Comparison of ENCODE assay signal across 9 cellular contexts in genomic region chr9:89564257-89564878, GRCh38. TPM values are rescaled to one million over a fixed set of nuclear protein-coding genes. Genes with fewer than 3 reads are reported as not detected.
DNase-seq lines count a peak whose midpoint lies in the region; ATAC-seq and TF ChIP-seq lines count a peak whose summit lies in the region.
"Had no signal": no experiment of that assay in that cellular context is flagged by ENCODE, and none has a peak within 500 bp of the region (broad histone marks: within the 10 kb centered on the region; RNA-seq: fewer than 3 reads in every experiment).

No MANE protein-coding gene starts in this region.

- no peak overlapping the region for H3K4me3 Mint-ChIP-seq in activated CD8-positive, alpha-beta T cell treated with anti-CD3 and anti-CD28 coated beads for 36 hours
- H3K4me3 Mint-ChIP-seq in activated CD8-positive, alpha-beta T cell treated with anti-CD3 and anti-CD28 coated beads, Interleukin-2, amount 10 ng/mL, durations not matched to agents 7 days and 5 days, result no peak overlapping the region

- H3K27me3 Mint-ChIP-seq in activated CD8-positive, alpha-beta T cell treated with anti-CD3 and anti-CD28 coated beads for 36 hours, result no peaks in the 10 kb centered on the region
- H3K27me3 Mint-ChIP-seq in activated CD8-positive, alpha-beta T cell treated with anti-CD3 and anti-CD28 coated beads, Interleukin-2, amount 10 ng/mL, durations not matched to agents 7 days and 5 days (ENCODE audit: low read depth), result peaks cover 11% of the 10 kb centered on the region

- no peaks in the 10 kb centered on the region for H4K20me1 ChIP-seq in neural cell (ENCODE audit: insufficient read depth)

- no peaks in the 10 kb centered on the region for H3K27me3 ChIP-seq in neural cell (ENCODE audit: insufficient read depth, low read depth, low read length)

- no peaks in the 10 kb centered on the region for H3F3A ChIP-seq in neural cell (ENCODE audit: insufficient read depth, low read length, poor library complexity, severe bottlenecking)

- H3K27ac ChIP-seq in neural cell (ENCODE audit: low read length), result peak overlapping the region; percentile 2
- H3K27ac ChIP-seq: thoracic aorta had no signal

- H3K4me2 ChIP-seq in neural cell (ENCODE audit: low read length), result no peak overlapping the region

- H3K9me3 ChIP-seq in neural cell (ENCODE audit: low read length), result no peaks in the 10 kb centered on the region
- H3K9me3 ChIP-seq: thoracic aorta had no signal

- H3K4me3 ChIP-seq in neural cell (ENCODE audit: low read length), result no peak overlapping the region
- H3K4me3 ChIP-seq: thoracic aorta had no signal

- no peaks in the 10 kb centered on the region for H3K36me3 Mint-ChIP-seq in activated CD8-positive, alpha-beta T cell treated with anti-CD3 and anti-CD28 coated beads for 36 hours (ENCODE audit: low read depth)
- H3K36me3 Mint-ChIP-seq in activated CD8-positive, alpha-beta T cell treated with anti-CD3 and anti-CD28 coated beads, Interleukin-2, amount 10 ng/mL, durations not matched to agents 7 days and 5 days (ENCODE audit: low read depth), result no peaks in the 10 kb centered on the region

- POLR2A ChIA-PET in activated CD8-positive, alpha-beta T cell treated with anti-CD3 and anti-CD28 coated beads for 36 hours (lab: Charles Lee), result interaction anchor here (0.7 kb wide), 1 partner anchor 325 kb away, joined by 3 read pairs; no protein-coding TSS in a partner anchor
- POLR2A ChIA-PET in activated CD8-positive, alpha-beta T cell treated with anti-CD3 and anti-CD28 coated beads, Interleukin-2, amount 10 ng/mL, durations not matched to agents 7 days and 5 days (lab: Charles Lee), result no interaction called here

- H3K4me1 Mint-ChIP-seq in activated CD8-positive, alpha-beta T cell treated with anti-CD3 and anti-CD28 coated beads for 36 hours (ENCODE audit: low read depth), result peaks cover 7% of the 10 kb centered on the region
- no peaks in the 10 kb centered on the region for H3K4me1 Mint-ChIP-seq in activated CD8-positive, alpha-beta T cell treated with anti-CD3 and anti-CD28 coated beads, Interleukin-2, amount 10 ng/mL, durations not matched to agents 7 days and 5 days (ENCODE audit: low read depth)

- no peak overlapping the region for H2AFZ ChIP-seq in neural cell (ENCODE audit: low read depth, low read length)

- ATAC-seq in activated CD8-positive, alpha-beta T cell treated with anti-CD3 and anti-CD28 coated beads for 36 hours, result peak; percentile 62
- ATAC-seq in activated CD8-positive, alpha-beta T cell treated with anti-CD3 and anti-CD28 coated beads, Interleukin-2, amount 10 ng/mL, durations not matched to agents 7 days and 5 days, result no peak
- peak; percentile 78 for ATAC-seq in HG03520 (IDR thresholded peaks at IDR 0.05; ENCODE audit: unreplicated experiment)

- H3K79me2 ChIP-seq in neural cell (replicated peaks; ENCODE audit: insufficient read depth, low read length), result no peaks in the 10 kb centered on the region

- H3K27ac Mint-ChIP-seq in activated CD8-positive, alpha-beta T cell treated with anti-CD3 and anti-CD28 coated beads for 36 hours, result no peak overlapping the region
- H3K27ac Mint-ChIP-seq in activated CD8-positive, alpha-beta T cell treated with anti-CD3 and anti-CD28 coated beads, Interleukin-2, amount 10 ng/mL, durations not matched to agents 7 days and 5 days, result no peak overlapping the region

- CTCF ChIA-PET in activated CD8-positive, alpha-beta T cell treated with anti-CD3 and anti-CD28 coated beads for 36 hours (lab: Charles Lee), result interaction anchor here (0.9 to 2.3 kb wide), 8 partner anchors 9 to 133 kb away, joined by 3 to 10 read pairs (median 4); no protein-coding TSS in a partner anchor
- CTCF ChIA-PET in activated CD8-positive, alpha-beta T cell treated with anti-CD3 and anti-CD28 coated beads, Interleukin-2, amount 10 ng/mL, durations not matched to agents 7 days and 5 days (lab: Charles Lee), result interaction anchor here (0.9 to 1.6 kb wide), 2 partner anchors 15 to 36 kb away, joined by 4 to 7 read pairs; no protein-coding TSS in a partner anchor

- H3K36me3 ChIP-seq in neural cell (ENCODE audit: insufficient read depth, low read length), result no peaks in the 10 kb centered on the region
- H3K36me3 ChIP-seq: thoracic aorta had no signal

- TF ChIP-seq RAD21 in neural cell (conservative IDR thresholded peaks at IDR 0.05), result no peak

- DNase-seq in activated CD8-positive, alpha-beta T cell treated with anti-CD3 and anti-CD28 coated beads for 36 hours, result no peak
- no peak for DNase-seq in activated CD8-positive, alpha-beta T cell treated with anti-CD3 and anti-CD28 coated beads, Interleukin-2, amount 10 ng/mL, durations not matched to agents 7 days and 5 days
- DNase-seq in SW480 (ENCODE audit: low spot score), result peak; percentile 31
- DNase-seq in inferior parietal cortex (ENCODE audit: extremely low spot score), result no peak
- DNase-seq in GDM1 (lab: John Stamatoyannopoulos, UW), result no peak
- no peak for DNase-seq in activated CD4-positive, alpha-beta T cell treated with anti-CD3 and anti-CD28 coated beads, Interleukin-2, amount 50 U/mL, for 1 hour

- no peak for TF ChIP-seq CTCF in activated CD8-positive, alpha-beta T cell treated with anti-CD3 and anti-CD28 coated beads for 36 hours (IDR thresholded peaks at IDR 0.05)
- no peak for TF ChIP-seq CTCF in neural cell (IDR thresholded peaks at IDR 0.05; ENCODE audit: poor library complexity, severe bottlenecking)

- no peaks in the 10 kb centered on the region for H3K9me3 Mint-ChIP-seq in activated CD8-positive, alpha-beta T cell treated with anti-CD3 and anti-CD28 coated beads for 36 hours
- no peaks in the 10 kb centered on the region for H3K9me3 Mint-ChIP-seq in activated CD8-positive, alpha-beta T cell treated with anti-CD3 and anti-CD28 coated beads, Interleukin-2, amount 10 ng/mL, durations not matched to agents 7 days and 5 days (ENCODE audit: insufficient read depth)

- H3K9ac ChIP-seq in neural cell (ENCODE audit: low read length), result no peak overlapping the region

- no peaks in the 10 kb centered on the region for H3K9me2 ChIP-seq in neural cell (ENCODE audit: insufficient read depth, low read length)

- no peak for TF ChIP-seq EP300 in neural cell (conservative IDR thresholded peaks at IDR 0.05; ENCODE audit: poor library complexity, severe bottlenecking)

- intact Hi-C loops in activated CD8-positive, alpha-beta T cell treated with anti-CD3 and anti-CD28 coated beads for 36 hours (cut with micrococcal nuclease), result no loop called here

TF ChIP-seq in neural cell, 6 proteins besides CTCF, POLR2A, EP300 and RAD21:
- TF ChIP-seq REST (IDR thresholded peaks at IDR 0.05; ENCODE audit: borderline replicate concordance) (no peak), MXI1 (conservative IDR thresholded peaks at IDR 0.05; ENCODE audit: poor library complexity, severe bottlenecking) (no peak), EZH2 (IDR thresholded peaks at IDR 0.05; ENCODE audit: borderline replicate concordance, insufficient read depth, low read length, poor library complexity, severe bottlenecking) (no peak), TAF1 (IDR thresholded peaks at IDR 0.05; ENCODE audit: low read depth) (no peak), POLR2AphosphoS5 (IDR thresholded peaks at IDR 0.05) (no peak), SMC3 (conservative IDR thresholded peaks at IDR 0.05; ENCODE audit: poor library complexity) (no peak)

RNA-seq across cellular contexts. Expression of gene GADD45G, which starts 40.4 kb away (rescaled TPM):
- total RNA-seq in activated CD8-positive, alpha-beta T cell treated with anti-CD3 and anti-CD28 coated beads for 36 hours, result 1 to 10 TPM; 3.7 to 5.0 TPM
- 1 to 10 TPM; 7.4 to 7.7 TPM for total RNA-seq in activated CD8-positive, alpha-beta T cell treated with anti-CD3 and anti-CD28 coated beads, Interleukin-2, amount 10 ng/mL, durations not matched to agents 7 days and 5 days
- 158 and 161 TPM in 2 replicates for polyA plus RNA-seq in neural cell
- 29.2 and 40.4 TPM in 2 replicates for polyA minus RNA-seq in neural cell
